1 cellular context compared by ENCODE assay signal in genomic region chr2:86078801-86079545, GRCh38.
TF ChIP-seq lines count a peak whose summit lies in the region.

No MANE protein-coding gene starts in this region.

TF ChIP-seq in WTC11, 78 proteins besides CTCF, POLR2A, EP300 and RAD21 (continued from another document):
- TF ChIP-seq TP53 (CRISPR knock-in tag; IDR thresholded peaks at IDR 0.05), result no peak
- no peak for TF ChIP-seq PREB (CRISPR knock-in tag; IDR thresholded peaks at IDR 0.05; ENCODE audit: borderline replicate concordance)
